In the genomic region with DNA sequence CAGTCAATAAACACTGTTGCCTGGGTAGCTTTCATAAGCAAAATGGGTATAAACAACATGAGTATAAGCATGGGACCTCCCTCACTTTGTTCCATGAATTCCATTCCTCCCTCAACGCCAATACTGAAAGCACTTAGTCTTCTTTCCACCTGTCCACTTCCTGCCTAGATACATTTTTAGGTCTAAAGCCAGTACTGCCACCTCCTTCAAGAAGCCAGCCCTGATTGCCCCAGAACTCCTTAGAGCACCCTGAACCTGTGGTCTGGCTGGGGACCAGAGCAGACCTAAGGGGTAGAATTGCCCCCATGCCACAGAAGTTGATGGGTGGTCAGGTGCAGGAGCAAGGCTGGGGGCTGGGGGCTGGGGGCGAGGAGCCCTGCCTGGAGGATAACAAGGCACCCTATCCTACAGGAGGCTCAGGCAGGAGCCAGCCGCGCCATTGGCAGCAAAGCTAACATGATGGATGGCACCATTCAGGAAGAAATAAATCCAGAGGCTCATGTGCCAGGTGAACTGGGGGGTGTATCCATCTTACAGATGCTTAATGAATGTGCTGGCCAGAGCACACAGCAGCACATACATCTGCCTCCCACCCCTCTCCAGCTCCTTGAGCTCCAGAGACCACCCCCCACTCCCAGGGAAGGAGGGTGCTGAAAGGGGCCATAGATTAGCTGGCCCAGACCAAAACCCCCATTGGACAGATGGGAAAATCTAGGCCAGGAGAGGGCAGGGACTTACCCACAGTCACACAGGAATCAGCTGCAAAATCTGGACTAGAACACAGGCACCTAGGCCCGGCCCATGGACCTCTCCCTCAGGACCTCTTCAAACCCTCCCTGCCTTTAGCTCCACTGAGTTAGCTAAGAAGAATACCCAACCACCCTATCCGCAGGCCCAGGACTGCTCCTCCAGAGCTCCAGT, we compare ENCODE assay signal across 24 cellular contexts.
"Had no signal": no experiment of that assay in that cellular context is flagged by ENCODE, and none has a peak within 500 bp of the region (broad histone marks: within the 10 kb centered on the region; RNA-seq: fewer than 3 reads in every experiment).

No MANE protein-coding gene starts in this region.

- H3K27ac ChIP-seq: lower lobe of right lung, neutrophil, ovary, skin epidermis, stomach, testis, thyroid gland, transverse colon, upper lobe of left lung, vagina had no signal

- ATAC-seq: left cardiac atrium; lower lobe of right lung; naive thymus-derived CD8-positive, alpha-beta T cell; right cardiac atrium; sciatic nerve; stimulated activated naive CD8-positive, alpha-beta T cell treated with anti-CD3 and anti-CD28 coated beads, Interleukin-15, Interleukin-2, amounts not matched to agents 100 U/mL and 50 U/mL, for 24 hours had no signal

- H3K36me3 ChIP-seq: lower lobe of right lung, neutrophil, ovary, stomach, thyroid gland, transverse colon, upper lobe of left lung, vagina had no signal

- H3K4me1 ChIP-seq: lower lobe of right lung, testis, thyroid gland, transverse colon had no signal

- H3K27me3 ChIP-seq: ovary, testis, thyroid gland, transverse colon, upper lobe of left lung, vagina had no signal

- FAIRE-seq: keratinocyte had no signal

- H3K9me3 ChIP-seq: lower lobe of right lung, neutrophil, ovary, stomach, testis, thyroid gland, transverse colon, upper lobe of left lung, vagina had no signal

- DNase-seq: kidney glomerular epithelial cell; left cardiac atrium; lower lobe of right lung; mammary epithelial cell; mesenchymal stem cell; naive thymus-derived CD8-positive, alpha-beta T cell; occipital lobe; ovary; right cardiac atrium; stimulated activated CD4-positive, alpha-beta T cell treated with anti-CD3 and anti-CD28 coated beads, Interleukin-12 subunit alpha, Interleukin-12 subunit beta, amount 100 ng/mL, for 4 hours; stimulated activated CD4-positive, alpha-beta T cell treated with anti-CD3 and anti-CD28 coated beads, Interleukin-2, amount 100 ng/mL, for 24 hours; stimulated activated CD4-positive, alpha-beta T cell treated with anti-CD3 and anti-CD28 coated beads, Interleukin-4, amount 100 ng/mL, for 1 hour; stimulated activated naive B cell treated with anti-CD40 and anti-IgM and Interleukin-4, amounts not matched to agents 10 μg/mL and 1 μg/mL and 100 μg/mL, for 72 hours; stimulated activated naive CD8-positive, alpha-beta T cell treated with anti-CD3 and anti-CD28 coated beads, Interleukin-15, Interleukin-2, amounts not matched to agents 100 U/mL and 50 U/mL, for 24 hours; stomach; testis; thyroid gland; transverse colon; upper lobe of left lung had no signal

- H3K4me3 ChIP-seq: lower lobe of right lung, ovary, skin epidermis, stomach, testis, thyroid gland, transverse colon, upper lobe of left lung, vagina had no signal
